2 cellular contexts compared by ENCODE assay signal in genomic region chr4:174210354-174210753, GRCh38.
TF ChIP-seq lines count a peak whose summit lies in the region.

No MANE protein-coding gene starts in this region.

TF ChIP-seq in A549, 52 proteins besides CTCF, POLR2A, EP300 and RAD21 (continued from another document):
- TF ChIP-seq ZSCAN20 (CRISPR knock-in tag; IDR thresholded peaks at IDR 0.05) = no peak
- no peak for TF ChIP-seq TFCP2L1 (CRISPR knock-in tag; IDR thresholded peaks at IDR 0.05)
- TF ChIP-seq RFX5 (IDR thresholded peaks at IDR 0.05) = no peak
- TF ChIP-seq JUN (IDR thresholded peaks at IDR 0.05) = no peak

TF ChIP-seq in GM23338, 12 proteins besides CTCF, POLR2A, EP300 and RAD21 (continued from another document):
- no peak for TF ChIP-seq ETS1 (IDR thresholded peaks at IDR 0.05)
- TF ChIP-seq ZNF331 (CRISPR knock-in tag; IDR thresholded peaks at IDR 0.05; ENCODE audit: low read depth) = no peak
- TF ChIP-seq NANOG (IDR thresholded peaks at IDR 0.05; ENCODE audit: borderline replicate concordance) = no peak
- TF ChIP-seq POLR2AphosphoS5 (IDR thresholded peaks at IDR 0.05; ENCODE audit: low read depth) = no peak
- no peak for TF ChIP-seq JUNB (IDR thresholded peaks at IDR 0.05; ENCODE audit: unreplicated experiment)
- TF ChIP-seq, protein P1, sequence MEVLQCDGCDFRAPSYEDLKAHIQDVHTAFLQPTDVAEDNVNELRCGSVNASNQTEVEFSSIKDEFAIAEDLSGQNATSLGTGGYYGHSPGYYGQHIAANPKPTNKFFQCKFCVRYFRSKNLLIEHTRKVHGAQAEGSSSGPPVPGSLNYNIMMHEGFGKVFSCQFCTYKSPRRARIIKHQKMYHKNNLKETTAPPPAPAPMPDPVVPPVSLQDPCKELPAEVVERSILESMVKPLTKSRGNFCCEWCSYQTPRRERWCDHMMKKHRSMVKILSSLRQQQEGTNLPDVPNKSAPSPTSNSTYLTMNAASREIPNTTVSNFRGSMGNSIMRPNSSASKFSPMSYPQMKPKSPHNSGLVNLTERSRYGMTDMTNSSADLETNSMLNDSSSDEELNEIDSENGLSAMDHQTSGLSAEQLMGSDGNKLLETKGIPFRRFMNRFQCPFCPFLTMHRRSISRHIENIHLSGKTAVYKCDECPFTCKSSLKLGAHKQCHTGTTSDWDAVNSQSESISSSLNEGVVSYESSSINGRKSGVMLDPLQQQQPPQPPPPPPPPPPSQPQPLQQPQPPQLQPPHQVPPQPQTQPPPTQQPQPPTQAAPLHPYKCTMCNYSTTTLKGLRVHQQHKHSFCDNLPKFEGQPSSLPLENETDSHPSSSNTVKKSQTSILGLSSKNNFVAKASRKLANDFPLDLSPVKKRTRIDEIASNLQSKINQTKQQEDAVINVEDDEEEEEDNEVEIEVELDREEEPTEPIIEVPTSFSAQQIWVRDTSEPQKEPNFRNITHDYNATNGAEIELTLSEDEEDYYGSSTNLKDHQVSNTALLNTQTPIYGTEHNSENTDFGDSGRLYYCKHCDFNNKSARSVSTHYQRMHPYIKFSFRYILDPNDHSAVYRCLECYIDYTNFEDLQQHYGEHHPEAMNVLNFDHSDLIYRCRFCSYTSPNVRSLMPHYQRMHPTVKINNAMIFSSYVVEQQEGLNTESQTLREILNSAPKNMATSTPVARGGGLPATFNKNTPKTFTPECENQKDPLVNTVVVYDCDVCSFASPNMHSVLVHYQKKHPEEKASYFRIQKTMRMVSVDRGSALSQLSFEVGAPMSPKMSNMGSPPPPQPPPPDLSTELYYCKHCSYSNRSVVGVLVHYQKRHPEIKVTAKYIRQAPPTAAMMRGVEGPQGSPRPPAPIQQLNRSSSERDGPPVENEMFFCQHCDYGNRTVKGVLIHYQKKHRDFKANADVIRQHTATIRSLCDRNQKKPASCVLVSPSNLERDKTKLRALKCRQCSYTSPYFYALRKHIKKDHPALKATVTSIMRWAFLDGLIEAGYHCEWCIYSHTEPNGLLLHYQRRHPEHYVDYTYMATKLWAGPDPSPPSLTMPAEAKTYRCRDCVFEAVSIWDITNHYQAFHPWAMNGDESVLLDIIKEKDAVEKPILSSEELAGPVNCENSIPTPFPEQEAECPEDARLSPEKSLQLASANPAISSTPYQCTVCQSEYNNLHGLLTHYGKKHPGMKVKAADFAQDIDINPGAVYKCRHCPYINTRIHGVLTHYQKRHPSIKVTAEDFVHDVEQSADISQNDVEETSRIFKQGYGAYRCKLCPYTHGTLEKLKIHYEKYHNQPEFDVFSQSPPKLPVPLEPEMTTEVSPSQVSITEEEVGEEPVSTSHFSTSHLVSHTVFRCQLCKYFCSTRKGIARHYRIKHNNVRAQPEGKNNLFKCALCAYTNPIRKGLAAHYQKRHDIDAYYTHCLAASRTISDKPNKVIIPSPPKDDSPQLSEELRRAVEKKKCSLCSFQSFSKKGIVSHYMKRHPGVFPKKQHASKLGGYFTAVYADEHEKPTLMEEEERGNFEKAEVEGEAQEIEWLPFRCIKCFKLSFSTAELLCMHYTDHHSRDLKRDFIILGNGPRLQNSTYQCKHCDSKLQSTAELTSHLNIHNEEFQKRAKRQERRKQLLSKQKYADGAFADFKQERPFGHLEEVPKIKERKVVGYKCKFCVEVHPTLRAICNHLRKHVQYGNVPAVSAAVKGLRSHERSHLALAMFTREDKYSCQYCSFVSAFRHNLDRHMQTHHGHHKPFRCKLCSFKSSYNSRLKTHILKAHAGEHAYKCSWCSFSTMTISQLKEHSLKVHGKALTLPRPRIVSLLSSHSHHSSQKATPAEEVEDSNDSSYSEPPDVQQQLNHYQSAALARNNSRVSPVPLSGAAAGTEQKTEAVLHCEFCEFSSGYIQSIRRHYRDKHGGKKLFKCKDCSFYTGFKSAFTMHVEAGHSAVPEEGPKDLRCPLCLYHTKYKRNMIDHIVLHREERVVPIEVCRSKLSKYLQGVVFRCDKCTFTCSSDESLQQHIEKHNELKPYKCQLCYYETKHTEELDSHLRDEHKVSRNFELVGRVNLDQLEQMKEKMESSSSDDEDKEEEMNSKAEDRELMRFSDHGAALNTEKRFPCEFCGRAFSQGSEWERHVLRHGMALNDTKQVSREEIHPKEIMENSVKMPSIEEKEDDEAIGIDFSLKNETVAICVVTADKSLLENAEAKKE (CRISPR knock-in tag; IDR thresholded peaks at IDR 0.05) = no peak
- TF ChIP-seq REST (IDR thresholded peaks at IDR 0.05; ENCODE audit: unreplicated experiment) = no peak
- no peak for TF ChIP-seq EZH2phosphoT487 (IDR thresholded peaks at IDR 0.05; ENCODE audit: unreplicated experiment)
- TF ChIP-seq ZNF114 (CRISPR knock-in tag; IDR thresholded peaks at IDR 0.05) = no peak
- no peak for TF ChIP-seq EZH2 (IDR thresholded peaks at IDR 0.05; ENCODE audit: low read depth, unreplicated experiment)
